Comparison of ENCODE assay signal across 9 cellular contexts in the genomic region with DNA sequence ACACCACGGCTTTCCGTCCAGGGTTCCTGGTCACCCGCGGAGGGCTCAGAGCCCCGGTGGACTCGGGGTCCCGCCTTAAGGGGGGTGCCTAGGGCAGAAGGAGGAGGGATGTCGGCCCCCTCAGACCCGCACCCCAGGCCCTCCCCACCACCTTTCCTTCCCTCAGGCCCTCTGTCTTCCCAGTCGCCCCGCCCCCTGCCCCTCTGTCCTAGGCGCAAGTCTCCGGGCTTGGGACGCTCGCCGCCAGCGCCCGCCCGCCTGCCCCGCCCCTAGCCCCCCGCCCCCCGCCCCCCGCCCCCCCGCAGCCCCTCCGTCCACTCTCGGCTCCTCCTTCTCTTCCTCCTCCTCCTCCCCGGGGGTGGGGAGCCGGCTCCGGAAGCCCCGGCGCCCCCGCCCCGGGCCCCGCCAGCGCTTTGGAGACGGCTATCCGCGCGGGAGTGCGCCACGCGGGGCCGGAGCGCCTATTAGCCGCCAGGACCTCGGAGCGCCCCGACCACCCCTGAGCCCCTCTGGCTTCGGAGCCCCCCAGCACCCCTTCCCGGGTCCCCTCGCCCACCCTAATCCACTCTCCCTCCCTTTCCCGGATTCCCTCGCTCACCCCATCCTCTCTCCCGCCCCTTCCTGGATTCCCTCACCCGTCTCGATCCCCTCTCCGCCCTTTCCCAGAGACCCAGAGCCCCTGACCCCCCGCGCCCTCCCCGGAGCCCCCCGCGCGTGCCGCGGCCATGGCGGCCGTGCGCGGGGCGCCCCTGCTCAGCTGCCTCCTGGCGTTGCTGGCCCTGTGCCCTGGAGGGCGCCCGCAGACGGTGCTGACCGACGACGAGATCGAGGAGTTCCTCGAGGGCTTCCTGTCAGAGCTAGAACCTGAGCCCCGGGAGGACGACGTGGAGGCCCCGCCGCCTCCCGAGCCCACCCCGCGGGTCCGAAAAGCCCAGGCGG. TPM values are rescaled to one million over a fixed set of nuclear protein-coding genes. Genes with fewer than 3 reads are reported as not detected.
DNase-seq lines count a peak whose midpoint lies in the region; ATAC-seq and TF ChIP-seq lines count a peak whose summit lies in the region.
"Had no signal": no experiment of that assay in that cellular context is flagged by ENCODE, and none has a peak within 500 bp of the region (broad histone marks: within the 10 kb centered on the region; RNA-seq: fewer than 3 reads in every experiment).

A gene (plus strand): TSS at position 405 of the 939 bp plus-strand sequence. CDS start 321 bp downstream, at position 726.

- peak within 1 kb of the TSS; percentile 96 for H3K27ac ChIP-seq in osteoblast (ENCODE audit: low read depth, low read length)

- H3K4me3 ChIP-seq in osteoblast (ENCODE audit: insufficient read depth, low read length): peak within 1 kb of the TSS; percentile 93

- H3K36me3 ChIP-seq in osteoblast (ENCODE audit: insufficient read depth, low read length): peaks cover 28% of the 10 kb centered on the region

- H3K9me3 ChIP-seq in osteoblast (ENCODE audit: low read depth, low read length): no peaks in the 10 kb centered on the region

- H2AFZ ChIP-seq in osteoblast (ENCODE audit: low read length): peak within 1 kb of the TSS; percentile 60

- H3K79me2 ChIP-seq in osteoblast (ENCODE audit: insufficient read depth, low read length): peaks cover 46% of the 10 kb centered on the region

- H4K20me1 ChIP-seq in osteoblast (ENCODE audit: insufficient read depth, low read length): peaks cover 31% of the 10 kb centered on the region

- no peak for ATAC-seq in GM19467 (IDR thresholded peaks at IDR 0.05; ENCODE audit: unreplicated experiment)

- peak; percentile 24 to 44 for DNase-seq in NOMO-1 (lab: John Stamatoyannopoulos, UW; ENCODE audit: unreplicated experiment in 2 of 2)
- DNase-seq in NOMO-1 treated with dmso at 0.1 percent for 144 hours (lab: John Stamatoyannopoulos, UW; ENCODE audit: unreplicated experiment): no peak
- DNase-seq in activated CD8-positive, alpha-beta memory T cell treated with anti-CD3 and anti-CD28 coated beads, Interleukin-2, amount 50 U/mL, for 4 hours: peak; percentile 40
- peak; percentile 42 for DNase-seq in germinal center (ENCODE audit: low spot score)
- peak; percentile 93 for DNase-seq in osteoblast (ENCODE audit: insufficient read length, low spot score, missing footprints)
- no peak for DNase-seq in NCI-H446 treated with DMSO at 0.1 percent for 48 hours (lab: John Stamatoyannopoulos, UW)
- DNase-seq in GF-D8 (lab: John Stamatoyannopoulos, UW): no peak

- H3K4me1 ChIP-seq in osteoblast (ENCODE audit: insufficient read depth, low read length): peaks cover 55% of the 10 kb centered on the region

- H3K4me2 ChIP-seq in osteoblast (ENCODE audit: insufficient read depth, low read length): peak within 1 kb of the TSS; percentile 100

- TF ChIP-seq CTCF in osteoblast (IDR thresholded peaks at IDR 0.05; ENCODE audit: extremely low read depth, low read depth, low read length): no peak

- H3K27me3 ChIP-seq in osteoblast (ENCODE audit: insufficient read depth, low read length): no peaks in the 10 kb centered on the region

RNA-seq across cellular contexts. Expression of the gene that starts here (rescaled TPM):
- 219 and 267 TPM in 2 replicates for total RNA-seq in osteoblast
- total RNA-seq: Daoy had no signal

Comparison
In these comparisons a context has a peak if more than half of its experiments do, and no peak if none do; other contexts are left out.
1. DNase-seq: peak in NOMO-1 (2 of 2), activated CD8-positive, alpha-beta memory T cell treated with anti-CD3 and anti-CD28 coated beads, Interleukin-2, amount 50 U/mL, for 4 hours (single experiment), germinal center (single experiment) and osteoblast (single experiment); none in NOMO-1 treated with dmso at 0.1 percent for 144 hours (single experiment), NCI-H446 treated with DMSO at 0.1 percent for 48 hours (single experiment) and GF-D8 (single experiment).